8 cellular contexts compared by ENCODE assay signal in genomic region chr17:29292071-29292991, GRCh38. TPM values are rescaled to one million over a fixed set of nuclear protein-coding genes. Genes with fewer than 3 reads are reported as not detected.
DNase-seq lines count a peak whose midpoint lies in the region; ATAC-seq lines count a peak whose summit lies in the region.

No MANE protein-coding gene starts in this region.

- ATAC-seq in HG03135 (IDR thresholded peaks at IDR 0.05; ENCODE audit: unreplicated experiment), result no peak

- peak overlapping the region; percentile 98 for H3K27ac ChIP-seq in epithelial cell of prostate

- peak; percentile 59 for DNase-seq in A172 (ENCODE audit: low spot score)
- DNase-seq in GM19238 (ENCODE audit: insufficient read length, low spot score), result peak; percentile 43
- peak; percentile 7 for DNase-seq in NCI-H510A (lab: John Stamatoyannopoulos, UW)
- DNase-seq in activated T-cell treated with anti-CD3 and anti-CD28 coated beads for 4 hours, result peak; percentile 39
- DNase-seq in epithelial cell of prostate (ENCODE audit: low read depth, low spot score), result no peak
- peak; percentile 60 for DNase-seq in mucosa of gallbladder (ENCODE audit: low spot score)
- peak; percentile 21 to 33 for DNase-seq in stimulated activated CD8-positive, alpha-beta memory T cell treated with anti-CD3 and anti-CD28 coated beads, Interleukin-4, amount 100 ng/mL, for 1 hour (ENCODE audit: low read depth in 2 of 2, low spot score in 1 of 2)

RNA-seq across cellular contexts. Expression of gene NUFIP2, which starts 1.6 kb away (rescaled TPM):
- 55.7 and 59.3 TPM in 2 replicates for total RNA-seq in A172 (2014; rRNA removed; shearing (Covaris generic))
- total RNA-seq in mucosa of gallbladder, result 39.9 TPM

RNA-seq across cellular contexts. Expression of gene CRYBA1, which starts 45.7 kb away (rescaled TPM):
- not detected in 2 replicates for total RNA-seq in A172 (2014; rRNA removed; shearing (Covaris generic))
- total RNA-seq in mucosa of gallbladder, result not detected
